Comparison of ENCODE assay signal across 1 cellular context in the genomic region with DNA sequence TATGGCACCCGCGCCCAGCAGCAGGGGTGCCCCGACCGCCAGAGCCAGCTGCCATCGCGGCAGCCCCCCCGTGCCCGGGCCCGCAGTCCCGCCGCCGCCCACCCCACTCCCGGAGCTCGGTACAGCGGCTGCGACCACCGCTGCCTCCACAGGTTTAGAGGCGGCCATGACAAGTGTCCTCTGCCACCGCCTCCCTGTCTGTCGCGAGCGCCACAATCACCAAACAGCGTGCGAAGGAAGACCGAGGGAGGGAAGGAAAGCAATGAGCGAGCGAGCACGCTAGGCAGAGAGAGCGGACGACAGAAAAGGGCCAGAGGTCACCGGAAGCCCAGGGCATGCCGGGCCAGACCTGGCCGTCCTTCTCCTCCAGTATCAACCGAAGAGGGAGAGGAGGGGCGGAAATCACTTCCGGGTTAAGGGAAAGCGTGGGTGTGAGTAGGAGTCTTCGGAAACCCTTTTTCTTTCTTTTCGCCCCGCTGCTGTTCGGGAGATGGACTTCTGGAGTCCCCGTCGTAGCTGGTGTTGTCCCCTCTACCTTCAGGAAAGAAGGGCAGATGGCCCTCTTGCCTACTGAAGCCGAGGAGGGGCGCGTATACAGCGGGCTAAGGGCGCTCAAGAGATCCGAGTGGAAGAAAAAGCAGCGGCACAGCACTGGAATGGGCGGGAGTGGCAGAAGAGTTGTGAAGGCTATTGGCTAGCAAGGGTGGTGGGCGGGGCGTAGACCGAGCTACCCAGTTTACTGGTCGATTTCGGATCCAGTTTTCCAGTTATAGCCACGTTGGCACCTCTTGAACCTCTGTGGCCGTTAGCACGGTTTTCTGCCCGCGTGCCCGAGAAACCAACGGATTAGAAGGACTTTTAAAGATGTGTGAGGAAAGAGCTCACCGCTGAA.
TF ChIP-seq lines count a peak whose summit lies in the region.

A gene with protein sequence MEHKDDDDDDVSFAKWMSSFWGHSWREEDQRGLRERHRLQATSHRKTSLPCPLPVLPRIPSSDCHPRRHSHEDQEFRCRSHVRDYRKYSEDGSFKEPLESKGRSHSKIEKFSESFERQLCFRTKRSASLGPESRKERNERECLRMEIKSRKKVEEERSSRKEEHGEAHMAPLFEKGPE (plus strand): TSS at position 758 of the 892 bp plus-strand sequence. CDS start 28,191 bp downstream, outside the sequence.
Gene TOMM70 (minus strand): TSS at position 308 of the 892 bp plus-strand sequence. CDS start 140 bp downstream, at position 168.

TF ChIP-seq in GM12878, 131 proteins besides CTCF, POLR2A, EP300 and RAD21 (continued from another document):
- TF ChIP-seq, protein P1, sequence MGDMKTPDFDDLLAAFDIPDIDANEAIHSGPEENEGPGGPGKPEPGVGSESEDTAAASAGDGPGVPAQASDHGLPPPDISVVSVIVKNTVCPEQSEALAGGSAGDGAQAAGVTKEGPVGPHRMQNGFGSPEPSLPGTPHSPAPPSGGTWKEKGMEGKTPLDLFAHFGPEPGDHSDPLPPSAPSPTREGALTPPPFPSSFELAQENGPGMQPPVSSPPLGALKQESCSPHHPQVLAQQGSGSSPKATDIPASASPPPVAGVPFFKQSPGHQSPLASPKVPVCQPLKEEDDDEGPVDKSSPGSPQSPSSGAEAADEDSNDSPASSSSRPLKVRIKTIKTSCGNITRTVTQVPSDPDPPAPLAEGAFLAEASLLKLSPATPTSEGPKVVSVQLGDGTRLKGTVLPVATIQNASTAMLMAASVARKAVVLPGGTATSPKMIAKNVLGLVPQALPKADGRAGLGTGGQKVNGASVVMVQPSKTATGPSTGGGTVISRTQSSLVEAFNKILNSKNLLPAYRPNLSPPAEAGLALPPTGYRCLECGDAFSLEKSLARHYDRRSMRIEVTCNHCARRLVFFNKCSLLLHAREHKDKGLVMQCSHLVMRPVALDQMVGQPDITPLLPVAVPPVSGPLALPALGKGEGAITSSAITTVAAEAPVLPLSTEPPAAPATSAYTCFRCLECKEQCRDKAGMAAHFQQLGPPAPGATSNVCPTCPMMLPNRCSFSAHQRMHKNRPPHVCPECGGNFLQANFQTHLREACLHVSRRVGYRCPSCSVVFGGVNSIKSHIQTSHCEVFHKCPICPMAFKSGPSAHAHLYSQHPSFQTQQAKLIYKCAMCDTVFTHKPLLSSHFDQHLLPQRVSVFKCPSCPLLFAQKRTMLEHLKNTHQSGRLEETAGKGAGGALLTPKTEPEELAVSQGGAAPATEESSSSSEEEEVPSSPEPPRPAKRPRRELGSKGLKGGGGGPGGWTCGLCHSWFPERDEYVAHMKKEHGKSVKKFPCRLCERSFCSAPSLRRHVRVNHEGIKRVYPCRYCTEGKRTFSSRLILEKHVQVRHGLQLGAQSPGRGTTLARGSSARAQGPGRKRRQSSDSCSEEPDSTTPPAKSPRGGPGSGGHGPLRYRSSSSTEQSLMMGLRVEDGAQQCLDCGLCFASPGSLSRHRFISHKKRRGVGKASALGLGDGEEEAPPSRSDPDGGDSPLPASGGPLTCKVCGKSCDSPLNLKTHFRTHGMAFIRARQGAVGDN (IDR thresholded peaks at IDR 0.05), result peak; percentile 96
- TF ChIP-seq ZSCAN29 (IDR thresholded peaks at IDR 0.05), result no peak
- peak; percentile 38; the same call in 1 of the 2 replicates for TF ChIP-seq MYB (IDR thresholded peaks at IDR 0.05; ENCODE audit: borderline replicate concordance, low read depth, low read length)
- TF ChIP-seq BCL3 (IDR thresholded peaks at IDR 0.05; ENCODE audit: borderline replicate concordance, insufficient read depth, low read depth, low read length, poor library complexity, severe bottlenecking), result no peak
- TF ChIP-seq RB1 (IDR thresholded peaks at IDR 0.05; ENCODE audit: borderline replicate concordance), result 0 out of 2 replicates have a peak, but pooled peaks have one; percentile 18
- TF ChIP-seq GABPA (IDR thresholded peaks at IDR 0.05; ENCODE audit: low read depth), result peak; percentile 99
- peak; percentile 34; the same call in 1 of the 2 replicates for TF ChIP-seq POLR2AphosphoS2 (IDR thresholded peaks at IDR 0.05; ENCODE audit: low read depth, low read length)
- 0 out of 2 replicates have a peak, but pooled peaks have one; percentile 79 for TF ChIP-seq CBX5 (IDR thresholded peaks at IDR 0.05; ENCODE audit: low read depth)
- TF ChIP-seq NR2F1 (conservative IDR thresholded peaks at IDR 0.05), result peak; percentile 99
- peak; percentile 62; the same call in 1 of the 2 replicates for TF ChIP-seq CREB1 (IDR thresholded peaks at IDR 0.05; ENCODE audit: low read depth)
